Comparison of ENCODE assay signal across 1 cellular context in genomic region chr14:58151701-58152568, GRCh38.
A peak's percentile ranks its signal among the peaks of the same experiment; 100 is the strongest.
TF ChIP-seq lines count a peak whose summit lies in the region.

Gene ARMH4, minus strand, starts transcription at chr14:58152213. Its CDS starts 12,855 bp downstream, at chr14:58139358.

TF ChIP-seq in HEK293, 187 proteins besides CTCF, POLR2A, EP300 and RAD21 (continued from another document):
- TF ChIP-seq ZNF280D (tag by site-specific recombination; IDR thresholded peaks at IDR 0.05) (no peak), ZNF221 (tag by site-specific recombination; IDR thresholded peaks at IDR 0.05; ENCODE audit: borderline replicate concordance) (no peak), ZNF610 (tag by site-specific recombination; IDR thresholded peaks at IDR 0.05; ENCODE audit: borderline replicate concordance) (no peak), PRDM6 (tag by site-specific recombination; IDR thresholded peaks at IDR 0.05) (no peak), ZBTB21 (tag by site-specific recombination; IDR thresholded peaks at IDR 0.05) (no peak), ZNF391 (tag by site-specific recombination; IDR thresholded peaks at IDR 0.05; ENCODE audit: borderline replicate concordance, low read depth) (no peak), KLF10 (tag by site-specific recombination; IDR thresholded peaks at IDR 0.05) (peak; percentile 82), ZBTB26 (tag by site-specific recombination; optimal IDR thresholded peaks at IDR 0.05) (peak; percentile 88), ZSCAN18 (tag by site-specific recombination; IDR thresholded peaks at IDR 0.05) (no peak), ZNF555 (tag by site-specific recombination; conservative IDR thresholded peaks at IDR 0.05) (no peak), OSR2 (tag by site-specific recombination; IDR thresholded peaks at IDR 0.05) (0 out of 2 replicates have a peak, but pooled peaks have one; percentile 29), SP2 (tag by site-specific recombination; IDR thresholded peaks at IDR 0.05) (peak; percentile 93), KLF9 (tag by site-specific recombination; IDR thresholded peaks at IDR 0.05; ENCODE audit: low read depth) (peak; percentile 91), ZNF416 (tag by site-specific recombination; IDR thresholded peaks at IDR 0.05) (no peak), TRIM28 (IDR thresholded peaks at IDR 0.05; ENCODE audit: borderline replicate concordance, low read length) (no peak), ZSCAN16 (tag by site-specific recombination; IDR thresholded peaks at IDR 0.05) (no peak), ZNF501 (tag by site-specific recombination; IDR thresholded peaks at IDR 0.05) (no peak), ZNF223 (tag by site-specific recombination; IDR thresholded peaks at IDR 0.05) (no peak), GLIS1 (tag by site-specific recombination; IDR thresholded peaks at IDR 0.05) (peak; percentile 74), ZNF148 (tag by site-specific recombination; IDR thresholded peaks at IDR 0.05; ENCODE audit: borderline replicate concordance) (no peak), ZNF248 (tag by site-specific recombination; IDR thresholded peaks at IDR 0.05) (no peak), ZSCAN5A (tag by site-specific recombination; IDR thresholded peaks at IDR 0.05) (no peak), ZNF777 (tag by site-specific recombination; IDR thresholded peaks at IDR 0.05; ENCODE audit: borderline replicate concordance) (no peak), ZNF114 (tag by site-specific recombination; IDR thresholded peaks at IDR 0.05) (no peak), ZNF785 (tag by site-specific recombination; IDR thresholded peaks at IDR 0.05) (no peak), ZNF184 (tag by site-specific recombination; IDR thresholded peaks at IDR 0.05) (no peak), ZBTB1 (tag by site-specific recombination; IDR thresholded peaks at IDR 0.05) (no peak), ATF2 (tag by site-specific recombination; IDR thresholded peaks at IDR 0.05; ENCODE audit: low read depth) (no peak), ZNF704 (tag by site-specific recombination; IDR thresholded peaks at IDR 0.05) (no peak), ZNF335 (tag by site-specific recombination; conservative IDR thresholded peaks at IDR 0.05) (peak; percentile 95), PBX3 (CRISPR knock-in tag; IDR thresholded peaks at IDR 0.05) (0 out of 2 replicates have a peak, but pooled peaks have one; percentile 28), ZNF792 (tag by site-specific recombination; IDR thresholded peaks at IDR 0.05) (no peak), ZNF596 (tag by site-specific recombination; IDR thresholded peaks at IDR 0.05) (no peak), KLF8 (tag by site-specific recombination; IDR thresholded peaks at IDR 0.05) (peak; percentile 65), ZNF561 (tag by site-specific recombination; IDR thresholded peaks at IDR 0.05; ENCODE audit: borderline replicate concordance) (peak; percentile 64; the same call in 1 of the 2 replicates), PRDM10 (tag by site-specific recombination; IDR thresholded peaks at IDR 0.05) (0 out of 2 replicates have a peak, but pooled peaks have one; percentile 24)
